25 cellular contexts compared by ENCODE assay signal in genomic region chr14:94406910-94407309, GRCh38. TPM values are rescaled to one million over a fixed set of nuclear protein-coding genes. Genes with fewer than 3 reads are reported as not detected.
A peak's percentile ranks its signal among the peaks of the same experiment; 100 is the strongest.
DNase-seq lines count a peak whose midpoint lies in the region; ATAC-seq, FAIRE-seq and TF ChIP-seq lines count a peak whose summit lies in the region.
"Had no signal": no experiment of that assay in that cellular context is flagged by ENCODE, and none has a peak within 500 bp of the region (broad histone marks: within the 10 kb centered on the region; RNA-seq: fewer than 3 reads in every experiment).

No MANE protein-coding gene starts in this region.

- H3K27ac ChIP-seq in A549 (no peak overlapping the region), HEK293 (ENCODE audit: extremely low read depth, low read depth, low read length) (no peak overlapping the region), HUES64 (ENCODE audit: low read depth, low read length) (peak overlapping the region; percentile 75; the same call in 1 of the 2 replicates)
- H3K27ac ChIP-seq: 22Rv1; BLaER1 treated with 17β-estradiol and CSF1 and Interleukin-3, amounts not matched to agents 10 nM and 100 nM had no signal

- no peak overlapping the region for H3K4me2 ChIP-seq in A549

- no peak for TF ChIP-seq POLR2A in A549 (IDR thresholded peaks at IDR 0.05; ENCODE audit: low read length)

- TF ChIP-seq EP300 in A549 (IDR thresholded peaks at IDR 0.05): no peak

- DNase-seq in A549 (ENCODE audit: low read depth in 1 of 2, low spot score in 1 of 2) (no peak), GM10248 (ENCODE audit: extremely low spot score) (no peak)
- DNase-seq in effector CD4-positive, alpha-beta T cell: no peak
- DNase-seq: ACHN; AML-193; BE2C; CD4-positive, alpha-beta T cell; CD8-positive, alpha-beta memory T cell; DMS 273 treated with DMSO at 0.1 percent for 48 hours; DMS79; EL; GDM1; GOT3 had no signal

- H3K36me3 ChIP-seq in HEK293 (ENCODE audit: control insufficient read depth in 2 of 2, insufficient read depth in 1 of 2, low read length in 2 of 2) (no peaks in the 10 kb centered on the region), HUES64 (ENCODE audit: insufficient read depth, low read length) (no peaks in the 10 kb centered on the region)
- H3K36me3 ChIP-seq: BE2C; BLaER1 treated with 17β-estradiol and CSF1 and Interleukin-3, amounts not matched to agents 10 nM and 100 nM; HAP-1 had no signal

- peak; percentile 32 for FAIRE-seq in A549 (lab: Jason Lieb, UNC)
- peak; percentile 98 for FAIRE-seq in islet of Langerhans (lab: Jason Lieb, UNC)
- FAIRE-seq: D721Med, GM12891, GM18507, H54 had no signal

- POLR2A ChIA-PET in A549 (lab: Yijun Ruan, JAX): no interaction called here
- POLR2A ChIA-PET in HEK293 (lab: Yijun Ruan, JAX): no interaction called here
- POLR2A ChIA-PET in GM10248 (lab: Yijun Ruan, JAX): no interaction called here

- ATAC-seq in A549 (no peak), HG03045 (IDR thresholded peaks at IDR 0.05; ENCODE audit: unreplicated experiment) (no peak)

- TF ChIP-seq CTCF in A549 (IDR thresholded peaks at IDR 0.05): no peak
- no peak for TF ChIP-seq CTCF in HEK293 (tag by site-specific recombination; IDR thresholded peaks at IDR 0.05)
- no peak for TF ChIP-seq CTCF in GM10248 (IDR thresholded peaks at IDR 0.05; ENCODE audit: control extremely low read depth, extremely low read depth, low read depth, missing control alignments)

- no peak for TF ChIP-seq RAD21 in A549 (conservative IDR thresholded peaks at IDR 0.05 in 1 of 2, IDR thresholded peaks at IDR 0.05 in 1 of 2)

- H3K9ac ChIP-seq in HUES64 (ENCODE audit: low read depth, low read length): no peak overlapping the region
- H3K9ac ChIP-seq: BLaER1 treated with 17β-estradiol and CSF1 and Interleukin-3, amounts not matched to agents 10 nM and 100 nM had no signal

- H3K4me3 ChIP-seq in A549 (no peak overlapping the region), HEK293 (ENCODE audit: low read depth, low read length) (no peak overlapping the region), HUES64 (ENCODE audit: low read length) (no peak overlapping the region)
- H3K4me3 ChIP-seq: BLaER1 treated with 17β-estradiol and CSF1 and Interleukin-3, amounts not matched to agents 10 nM and 100 nM; HAP-1 had no signal

- CTCF ChIA-PET in A549 (lab: Yijun Ruan, JAX): no interaction called here
- CTCF ChIA-PET in HEK293 (lab: Yijun Ruan, JAX): interaction anchor here (1.1 kb wide), 1 partner anchor 15 kb away, joined by 4 read pairs; no protein-coding TSS in a partner anchor
- CTCF ChIA-PET in GM10248 (lab: Yijun Ruan, JAX): interaction anchor here (1.1 to 2.2 kb wide), 3 partner anchors 13 to 79 kb away, joined by 3 to 6 read pairs (median 4); no protein-coding TSS in a partner anchor

- no peaks in the 10 kb centered on the region for H3K4me1 ChIP-seq in A549
- no peaks in the 10 kb centered on the region for H3K4me1 ChIP-seq in HEK293 (ENCODE audit: control insufficient read depth, insufficient read depth, low read length)
- peaks cover 20% of the 10 kb centered on the region for H3K4me1 ChIP-seq in HUES64 (ENCODE audit: insufficient read depth, low read length)
- H3K4me1 ChIP-seq: BE2C had no signal

- H3K27me3 ChIP-seq in HUES64 (ENCODE audit: insufficient read depth, low read length): no peaks in the 10 kb centered on the region
- H3K27me3 ChIP-seq: BLaER1 treated with 17β-estradiol and CSF1 and Interleukin-3, amounts not matched to agents 10 nM and 100 nM had no signal

- H3K9me3 ChIP-seq in A549 (no peaks in the 10 kb centered on the region), HEK293 (ENCODE audit: control insufficient read depth, insufficient read depth, low read depth, low read length) (no peaks in the 10 kb centered on the region), HUES64 (ENCODE audit: insufficient read depth, low read depth, low read length) (peaks cover 25% of the 10 kb centered on the region)
- H3K9me3 ChIP-seq: BE2C had no signal

TF ChIP-seq in A549, 52 proteins besides CTCF, POLR2A, EP300 and RAD21 (continues in another document):
- TF ChIP-seq ESRRA (IDR thresholded peaks at IDR 0.05; ENCODE audit: borderline replicate concordance, low read length) (no peak), CEBPB (IDR thresholded peaks at IDR 0.05) (no peak), HMGXB4 (CRISPR knock-in tag; IDR thresholded peaks at IDR 0.05; ENCODE audit: borderline replicate concordance) (no peak)

TF ChIP-seq in HEK293, 187 proteins besides CTCF, POLR2A, EP300 and RAD21:
- TF ChIP-seq PRDM1 (tag by site-specific recombination; IDR thresholded peaks at IDR 0.05) (no peak), SETDB1 (IDR thresholded peaks at IDR 0.05; ENCODE audit: insufficient read length, low read length) (peak; percentile 89), TRIM28 (IDR thresholded peaks at IDR 0.05; ENCODE audit: borderline replicate concordance, low read length) (0 out of 2 replicates have a peak, but pooled peaks have one; percentile 56), ZNF629 (tag by site-specific recombination; IDR thresholded peaks at IDR 0.05) (no peak), ZNF677 (tag by site-specific recombination; IDR thresholded peaks at IDR 0.05) (no peak), ZNF146 (tag by site-specific recombination; IDR thresholded peaks at IDR 0.05) (no peak), ZNF114 (tag by site-specific recombination; IDR thresholded peaks at IDR 0.05) (no peak), GLIS2 (tag by site-specific recombination; IDR thresholded peaks at IDR 0.05) (no peak)

RNA-seq across cellular contexts. Expression of gene SERPINA1, which starts 18.5 kb away (rescaled TPM):
- polyA plus RNA-seq in A549 (2011; rRNA removed): 2.2 and 4.1 TPM in 2 replicates
- polyA plus RNA-seq in A549 (2012; cell fraction: cytosol; rRNA removed): 0.12 and 0.19 TPM in 2 replicates
- 0.13 and 0.48 TPM in 2 replicates for polyA plus RNA-seq in A549 (2012; cell fraction: nucleus; rRNA removed)
- 0.24 to 0.34 TPM (median 0.26 TPM) in 3 replicates for polyA plus RNA-seq in A549 (2017; fragmentation: RNase III; extraction: RNeasy Plus Mini Kit Qiagen cat#74134 plus additional on column Dnase treatment)
- 0.58 and 2.4 TPM in 2 replicates for polyA minus RNA-seq in A549 (2011; rRNA and poly(A)+ RNA removed)
- 5.8 TPM for polyA plus RNA-seq in HUES64 (2013, experiment 1 of 2)
- polyA plus RNA-seq in HUES64 (2013, experiment 2 of 2): 14.0 TPM
- polyA plus RNA-seq: CD8-positive, alpha-beta memory T cell had no signal

RNA-seq across cellular contexts. Expression of gene SERPINA2, which starts 40.4 kb away (rescaled TPM):
- polyA plus RNA-seq in A549 (2011; rRNA removed) (not detected in 2 replicates), A549 (2017; fragmentation: RNase III; extraction: RNeasy Plus Mini Kit Qiagen cat#74134 plus additional on column Dnase treatment) (not detected in 3 replicates)
- not detected in 2 replicates for polyA plus RNA-seq in A549 (2012; cell fraction: cytosol; rRNA removed)
- polyA plus RNA-seq in A549 (2012; cell fraction: nucleus; rRNA removed): not detected in 2 replicates
- polyA minus RNA-seq in A549 (2011; rRNA and poly(A)+ RNA removed): not detected in 2 replicates
- polyA plus RNA-seq in HUES64 (2013, experiment 1 of 2): not detected
- polyA plus RNA-seq in HUES64 (2013, experiment 2 of 2): not detected
- polyA plus RNA-seq: CD14-positive monocyte; CD8-positive, alpha-beta memory T cell had no signal

RNA-seq across cellular contexts. Expression of gene SERPINA11, which starts 45.7 kb away (rescaled TPM):
- polyA plus RNA-seq in A549 (2011; rRNA removed) (not detected in 2 replicates), A549 (2017; fragmentation: RNase III; extraction: RNeasy Plus Mini Kit Qiagen cat#74134 plus additional on column Dnase treatment) (not detected in 3 replicates)
- polyA plus RNA-seq in A549 (2012; cell fraction: cytosol; rRNA removed): not detected in 2 replicates
- polyA plus RNA-seq in A549 (2012; cell fraction: nucleus; rRNA removed): not detected in 2 replicates
- polyA minus RNA-seq in A549 (2011; rRNA and poly(A)+ RNA removed): not detected in 2 replicates
- 0.30 TPM for polyA plus RNA-seq in HUES64 (2013, experiment 1 of 2)
- 0.38 TPM for polyA plus RNA-seq in HUES64 (2013, experiment 2 of 2)
- polyA plus RNA-seq: CD14-positive monocyte; CD8-positive, alpha-beta memory T cell had no signal
